In the genomic region with DNA sequence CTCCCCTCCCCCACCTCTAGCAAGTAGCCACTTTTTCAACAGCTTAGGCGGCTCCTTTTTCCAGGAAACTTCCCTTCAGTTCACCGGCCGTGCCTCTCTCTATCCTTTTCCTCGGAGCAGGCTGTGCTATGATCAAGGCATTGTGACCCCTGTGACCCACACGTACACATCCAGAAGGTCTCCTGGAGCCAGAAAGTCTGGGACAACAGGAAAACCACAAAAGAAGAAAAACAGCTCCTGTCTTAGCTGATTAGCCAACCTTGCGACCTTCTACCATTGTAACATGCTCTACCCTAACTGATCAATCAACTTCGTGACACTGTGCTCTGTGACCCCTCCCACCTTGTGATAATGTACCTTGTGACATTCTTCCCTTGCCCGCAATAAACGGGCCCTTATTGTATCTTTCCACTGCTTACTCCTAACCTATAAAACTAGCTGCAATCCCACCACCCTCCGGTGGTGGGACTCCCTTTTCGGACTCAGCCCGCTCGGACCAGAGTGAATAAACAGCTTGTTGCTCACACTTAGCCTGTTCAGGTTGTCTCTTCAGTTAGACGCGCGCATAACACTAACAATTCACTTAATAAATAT, we compare ENCODE assay signal across 8 cellular contexts. TPM values are rescaled to one million over a fixed set of nuclear protein-coding genes. Genes with fewer than 3 reads are reported as not detected.
DNase-seq lines count a peak whose midpoint lies in the region; ATAC-seq and TF ChIP-seq lines count a peak whose summit lies in the region.

No MANE protein-coding gene starts in this region.

- DNase-seq in GM03348 (ENCODE audit: low spot score) (peak; percentile 72), NCI-H226 (peak; percentile 63), WERI-Rb-1 (peak; percentile 95), dorsolateral prefrontal cortex (peak in 2 of 10 donors; percentile 35 to 51)
- DNase-seq in stimulated activated CD4-positive, alpha-beta T cell treated with anti-CD3 and anti-CD28 coated beads, TNF-alpha, amount 100 ng/mL, for 24 hours (ENCODE audit: low read depth in 3 of 3): peak in 2 of 3 experiments; percentile 23 to 41

- H3K9me3 ChIP-seq in WERI-Rb-1 (ENCODE audit: severe bottlenecking) (no peaks in the 10 kb centered on the region), liver (ENCODE audit: control insufficient read depth in 4 of 4, low read length in 3 of 4) (no peaks in the 10 kb centered on the region)

- H3K4me1 ChIP-seq in liver (ENCODE audit: control insufficient read depth in 4 of 4, insufficient read depth in 4 of 4, low read length in 3 of 4): peaks cover 2 to 27% (median 10%) of the 10 kb centered on the region in 4 donors

- TF ChIP-seq CTCF in WERI-Rb-1 (IDR thresholded peaks at IDR 0.05; ENCODE audit: low read depth, low read length) (peak; percentile 56), dorsolateral prefrontal cortex (IDR thresholded peaks at IDR 0.05 in 54 of 56, conservative IDR thresholded peaks at IDR 0.05 in 2 of 56; ENCODE audit: low read depth in 1 of 56, partially characterized antibody in 56 of 56) (peak in 14 of 56 donors; percentile 8 to 38 (median 27)), liver (IDR thresholded peaks at IDR 0.05; ENCODE audit: low read depth, low read length, missing input control) (peak; percentile 39)

- H3K9ac ChIP-seq in liver (ENCODE audit: low read depth in 1 of 2, low read length in 2 of 2): peak overlapping the region; percentile 19 to 36

- H3K27me3 ChIP-seq in WERI-Rb-1 (ENCODE audit: insufficient read depth, low read depth, severe bottlenecking): no peaks in the 10 kb centered on the region
- no peaks in the 10 kb centered on the region for H3K27me3 ChIP-seq in dorsolateral prefrontal cortex
- no peaks in the 10 kb centered on the region for H3K27me3 ChIP-seq in liver (ENCODE audit: control insufficient read depth in 4 of 4, insufficient read depth in 4 of 4, low read length in 3 of 4)

- H3K27ac ChIP-seq in WERI-Rb-1: peak overlapping the region; percentile 53
- H3K27ac ChIP-seq in dorsolateral prefrontal cortex: peak overlapping the region in 45 of 59 donors; percentile 1 to 96 (median 85)
- H3K27ac ChIP-seq in liver (ENCODE audit: low read depth in 1 of 2, low read length in 2 of 2): peak overlapping the region; percentile 17 to 31

- no peaks in the 10 kb centered on the region for H3K36me3 ChIP-seq in WERI-Rb-1
- H3K36me3 ChIP-seq in liver (ENCODE audit: control insufficient read depth in 4 of 4, insufficient read depth in 3 of 4, low read depth in 1 of 4, low read length in 3 of 4): peaks cover 0 to 1% (median 0%) of the 10 kb centered on the region in 4 donors

- H3K4me3 ChIP-seq in WERI-Rb-1 (ENCODE audit: low read depth, low read length) (peak overlapping the region; percentile 94), dorsolateral prefrontal cortex (peak overlapping the region; percentile 49 to 98 (median 81)), liver (ENCODE audit: low read depth in 1 of 3, low read length in 3 of 3) (peak overlapping the region; percentile 51 to 63 (median 60))

- 2% methylated on average over 16 of the region's 16 CpGs for WGBS in liver

- peak; percentile 28 to 35 for TF ChIP-seq RAD21 in liver (IDR thresholded peaks at IDR 0.05)

- ATAC-seq in HG02759 (IDR thresholded peaks at IDR 0.05; ENCODE audit: unreplicated experiment) (peak; percentile 55), HG03571 (IDR thresholded peaks at IDR 0.05; ENCODE audit: unreplicated experiment) (no peak)

- intact Hi-C loops in dorsolateral prefrontal cortex (cut with DNase I): loop anchor here (2.0 to 10.0 kb wide), 4 partner anchors 36 to 116 kb away; no protein-coding TSS in a partner anchor

TF ChIP-seq in liver, 16 proteins besides CTCF, POLR2A, EP300 and RAD21:
- TF ChIP-seq YY1 (IDR thresholded peaks at IDR 0.05) (no peak), REST (IDR thresholded peaks at IDR 0.05) (peak; percentile 31), GABPA (IDR thresholded peaks at IDR 0.05 in 1 of 2, conservative IDR thresholded peaks at IDR 0.05 in 1 of 2) (no peak), HNF4A (conservative IDR thresholded peaks at IDR 0.05) (no peak), TAF1 (conservative IDR thresholded peaks at IDR 0.05) (no peak), RXRA (IDR thresholded peaks at IDR 0.05) (peak in 1 of 2 donors; percentile 28), SP1 (IDR thresholded peaks at IDR 0.05) (peak; percentile 52), HNF4G (IDR thresholded peaks at IDR 0.05) (no peak), NR2F2 (IDR thresholded peaks at IDR 0.05) (peak; percentile 97)
TF ChIP-seq in liver: peak in this region for 4.

RNA-seq across cellular contexts. Expression of gene ZNF311, which starts 24.2 kb away (rescaled TPM):
- total RNA-seq in dorsolateral prefrontal cortex (1 to 10 TPM in 21 of 120 experiments, under 1 TPM in 96, not detected in 3; 0.16 to 1.7 (median 0.59) TPM), liver (1 to 10 TPM in 1 of 2 donors, under 1 TPM in 1; 0.42 to 1.1 TPM)
- polyA plus RNA-seq in liver: under 1 TPM; 0.19 to 0.31 TPM

RNA-seq across cellular contexts. Expression of gene TRIM27, which starts 57.1 kb away (rescaled TPM):
- total RNA-seq in dorsolateral prefrontal cortex: 10 to 100 TPM; 31.7 to 61.4 (median 42.6) TPM
- 10 to 100 TPM; 27.3 to 63.3 TPM for total RNA-seq in liver
- 10 to 100 TPM; 19.6 to 37.7 TPM for polyA plus RNA-seq in liver

Comparison
In these comparisons a context has a peak if more than half of its experiments do, and no peak if none do; other contexts are left out.
1. H3K27ac ChIP-seq: peak in every context shown above with its lines; median percentile 85 in dorsolateral prefrontal cortex; 53 in WERI-Rb-1; 24 in liver.